ENCODE assay signal across 8 cellular contexts in the genomic region with DNA sequence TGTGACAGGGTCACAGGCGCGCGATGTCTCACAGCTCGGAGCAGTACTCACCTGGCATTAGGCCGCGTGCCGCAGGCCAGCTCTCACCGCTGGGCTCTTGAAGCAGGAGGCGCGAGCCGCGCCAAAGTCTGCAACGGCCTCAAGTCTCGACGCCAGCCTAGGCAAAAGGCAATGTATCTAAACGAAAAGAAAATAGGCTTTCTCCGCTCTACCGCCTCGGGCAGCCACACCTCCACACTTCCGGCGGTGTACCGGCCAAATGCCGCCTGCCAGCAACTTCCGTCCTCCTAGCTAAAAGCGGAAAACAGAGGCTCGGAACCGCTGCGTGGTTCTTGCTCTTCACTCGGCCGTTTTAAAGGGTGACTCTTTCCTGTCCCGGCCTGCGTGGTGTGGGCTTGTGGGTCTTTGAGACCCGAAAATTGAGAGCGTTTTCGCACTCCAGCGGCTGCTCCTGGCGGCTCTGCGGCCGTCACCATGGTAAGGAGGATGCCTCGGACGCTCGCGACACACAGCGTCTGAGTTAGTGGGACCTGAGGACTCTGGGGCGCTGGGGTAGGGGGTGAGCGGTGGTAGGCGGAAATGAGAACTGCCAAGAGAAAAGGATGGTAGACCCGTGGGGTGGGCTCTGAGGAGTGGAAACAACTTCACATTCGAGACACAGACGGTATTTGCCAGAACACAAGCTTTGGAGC. TPM values are rescaled to one million over a fixed set of nuclear protein-coding genes. Genes with fewer than 3 reads are reported as not detected.
DNase-seq lines count a peak whose midpoint lies in the region; ATAC-seq, FAIRE-seq and TF ChIP-seq lines count a peak whose summit lies in the region.

GFM2 (minus strand) TSS at position 231 of the 692 bp plus-strand sequence. CDS start 3,375 bp downstream, outside the sequence.
NSA2 (plus strand) TSS at position 363 of the 692 bp plus-strand sequence; CDS start at position 475, 112 bp downstream.

- H3K9me3 ChIP-seq in heart right ventricle (no peaks in the 10 kb centered on the region), upper lobe of right lung (no peaks in the 10 kb centered on the region)

- DNase-seq in GM12892 (ENCODE audit: insufficient read length) = peak; percentile 48
- peak; percentile 90 for DNase-seq in NCI-H146 (lab: John Stamatoyannopoulos, UW)
- peak; percentile 74 to 92 (median 86) for DNase-seq in T-helper 1 cell
- DNase-seq in amniotic epithelial cell (ENCODE audit: low read depth) = peak; percentile 93
- peak; percentile 90 to 94 for DNase-seq in heart right ventricle
- DNase-seq in posterior vena cava (ENCODE audit: low spot score) = peak; percentile 98
- peak; percentile 95 for DNase-seq in upper lobe of right lung

- intact Hi-C loops in heart right ventricle (cut with DNase I) (loop anchor here in 8 of 10 donors (2.0 to 10.0 kb wide), 10 partner anchors 80 to 1202 kb away; partner anchors contain the start of genes HEXB (in 2 of the 8), ANKRA2 (in 1 of the 8) and UTP15 (in 1 of the 8)), posterior vena cava (cut with DNase I) (no loop called here), upper lobe of right lung (cut with DNase I) (no loop called here)

- H3K4me3 ChIP-seq in heart right ventricle (peak within 1 kb of the TSS; percentile 79 to 96 (median 91)), upper lobe of right lung (peak within 1 kb of the TSS; percentile 95)

- TF ChIP-seq POLR2A in GM12892 (IDR thresholded peaks at IDR 0.05; ENCODE audit: low read depth, low read length) = peak; percentile 82

- 0% methylated on average over 50 of the region's 50 CpGs for WGBS in heart right ventricle, 2 donors

- TF ChIP-seq CTCF in heart right ventricle (IDR thresholded peaks at IDR 0.05) (no peak), upper lobe of right lung (IDR thresholded peaks at IDR 0.05) (no peak)

- H3K27ac ChIP-seq in heart right ventricle (peak within 1 kb of the TSS; percentile 12 to 88 (median 78)), upper lobe of right lung (peak within 1 kb of the TSS; percentile 86)

- H3K27me3 ChIP-seq in heart right ventricle = no peaks in the 10 kb centered on the region
- no peaks in the 10 kb centered on the region for H3K27me3 ChIP-seq in upper lobe of right lung

- peaks cover 0 to 54% (median 19%) of the 10 kb centered on the region in 9 donors for H3K36me3 ChIP-seq in heart right ventricle
- H3K36me3 ChIP-seq in upper lobe of right lung = peaks cover 55% of the 10 kb centered on the region

- ATAC-seq in HG02852 (IDR thresholded peaks at IDR 0.05; ENCODE audit: unreplicated experiment) (peak; percentile 92), heart right ventricle (peak; percentile 99 to 100 (median 99)), upper lobe of right lung (peak; percentile 100)

- peak; percentile 93 for FAIRE-seq in GM12892 (lab: Jason Lieb, UNC)

- H3K4me1 ChIP-seq in heart right ventricle (peaks cover 5 to 42% (median 30%) of the 10 kb centered on the region in 9 donors), upper lobe of right lung (peaks cover 21% of the 10 kb centered on the region)

RNA-seq across cellular contexts. Expression of gene GFM2, which starts in this region (rescaled TPM):
- polyA plus RNA-seq in GM12892 (2012; ENCODE audit: missing spikeins) = 23.7 TPM
- total RNA-seq in heart right ventricle (10 to 100 TPM; 33.1 to 62.7 (median 49.2) TPM), posterior vena cava (10 to 100 TPM; 12.9 to 16.1 TPM), upper lobe of right lung (16.8 TPM)
- 10 to 100 TPM; 21.7 to 34.2 TPM for polyA plus RNA-seq in heart right ventricle

RNA-seq across cellular contexts. Expression of gene NSA2, which starts in this region (rescaled TPM):
- polyA plus RNA-seq in GM12892 (2012; ENCODE audit: missing spikeins) = 241 TPM
- total RNA-seq in heart right ventricle = 10 to 100 TPM; 29.8 to 79.1 (median 50.5) TPM
- polyA plus RNA-seq in heart right ventricle = 10 to 100 TPM; 27.4 to 82.9 TPM
- total RNA-seq in posterior vena cava = 10 to 100 TPM; 54.8 to 82.8 TPM
- 50.8 TPM for total RNA-seq in upper lobe of right lung

Comparison
In these comparisons a context has a peak if more than half of its experiments do, and no peak if none do; other contexts are left out.
1. Peak in every context shown above with its lines: DNase-seq, ATAC-seq, H3K4me3 ChIP-seq and H3K27ac ChIP-seq.
2. DNase-seq: peak in every context shown above with its lines; median percentile 98 in posterior vena cava; 95 in upper lobe of right lung; 93 in amniotic epithelial cell; 92 in heart right ventricle; 90 in NCI-H146; 86 in T-helper 1 cell; 48 in GM12892.
3. intact Hi-C loops: an anchor here in heart right ventricle (2.0 to 10.0 kb wide); none called in posterior vena cava and upper lobe of right lung.